Comparison of ENCODE assay signal across 8 cellular contexts in genomic region chr14:20989464-20989786, GRCh38. TPM values are rescaled to one million over a fixed set of nuclear protein-coding genes. Genes with fewer than 3 reads are reported as not detected.
DNase-seq lines count a peak whose midpoint lies in the region; ATAC-seq and TF ChIP-seq lines count a peak whose summit lies in the region.

No MANE protein-coding gene starts in this region.

- TF ChIP-seq EP300 in Ishikawa (IDR thresholded peaks at IDR 0.05; ENCODE audit: borderline replicate concordance) = no peak

- no peak for TF ChIP-seq CTCF in chondrocyte (IDR thresholded peaks at IDR 0.05)

- H3K36me3 Mint-ChIP-seq in chondrocyte (ENCODE audit: low read depth) = peaks cover 15% of the 10 kb centered on the region
- peaks cover 4 to 19% (median 13%) of the 10 kb centered on the region in 5 donors for H3K36me3 Mint-ChIP-seq in naive thymus-derived CD4-positive, alpha-beta T cell

- intact Hi-C loops in naive thymus-derived CD4-positive, alpha-beta T cell (cut with micrococcal nuclease) = loop anchor here (1.0 to 5.0 kb wide), 6 partner anchors 18 to 376 kb away; partner anchors contain the start of genes NDRG2 (in 1 of the 2) and RNASE4 (in 1 of the 2)

- H3K4me3 ChIP-seq in ACC112 (ENCODE audit: low read depth, low read length) = peak overlapping the region; percentile 99
- H3K4me3 ChIP-seq in naive thymus-derived CD4-positive, alpha-beta T cell (ENCODE audit: low read length) = no peak overlapping the region

- H3K4me1 Mint-ChIP-seq in chondrocyte (ENCODE audit: low read depth) = peaks cover 59% of the 10 kb centered on the region
- peaks cover 0 to 41% (median 37%) of the 10 kb centered on the region in 7 donors for H3K4me1 Mint-ChIP-seq in naive thymus-derived CD4-positive, alpha-beta T cell

- H3K4me1 ChIP-seq in ACC112 (ENCODE audit: control insufficient read depth, insufficient read depth, low read length, unreplicated experiment) = peaks cover 27% of the 10 kb centered on the region
- H3K4me1 ChIP-seq in naive thymus-derived CD4-positive, alpha-beta T cell (ENCODE audit: control insufficient read depth in 2 of 2, insufficient read depth in 2 of 2, low read length in 2 of 2) = peaks cover 12 to 16% of the 10 kb centered on the region in 2 donors

- H3K9me3 ChIP-seq in naive thymus-derived CD4-positive, alpha-beta T cell (ENCODE audit: control insufficient read depth in 2 of 3, low read length in 3 of 3) = no peaks in the 10 kb centered on the region

- H3K36me3 ChIP-seq in ACC112 (ENCODE audit: insufficient read depth, low read length) = peaks cover 14% of the 10 kb centered on the region; the same call in 1 of the 2 replicates
- peaks cover 7 to 30% (median 14%) of the 10 kb centered on the region in 3 experiments for H3K36me3 ChIP-seq in naive thymus-derived CD4-positive, alpha-beta T cell (ENCODE audit: control insufficient read depth in 2 of 3, insufficient read depth in 3 of 3, low read length in 3 of 3)

- no peak for ATAC-seq in naive thymus-derived CD4-positive, alpha-beta T cell

- no peak for DNase-seq in chondrocyte (ENCODE audit: low spot score)
- peak in 1 of 9 donors; percentile 6 for DNase-seq in naive thymus-derived CD4-positive, alpha-beta T cell
- DNase-seq in AG08396 (ENCODE audit: low spot score) = no peak
- no peak for DNase-seq in stimulated activated naive CD4-positive, alpha-beta T cell (lab: John Stamatoyannopoulos, UW)
- no peak for DNase-seq in ACHN
- no peak for DNase-seq in NCI-H2227 (lab: John Stamatoyannopoulos, UW; ENCODE audit: unreplicated experiment)

- peak overlapping the region; percentile 92 for H3K4me3 Mint-ChIP-seq in chondrocyte (ENCODE audit: unreplicated experiment)
- H3K4me3 Mint-ChIP-seq in naive thymus-derived CD4-positive, alpha-beta T cell = peak overlapping the region; percentile 86 to 97 (median 92)

- H3K27ac ChIP-seq in ACC112 (ENCODE audit: low read depth, low read length) = peak overlapping the region; percentile 73
- peak overlapping the region; percentile 77 for H3K27ac ChIP-seq in naive thymus-derived CD4-positive, alpha-beta T cell (ENCODE audit: low read depth, low read length)

- peaks cover 26% of the 10 kb centered on the region for H3K79me2 ChIP-seq in ACC112 (ENCODE audit: control insufficient read depth, insufficient read depth, low read length, unreplicated experiment)

- H2AFZ ChIP-seq in ACC112 (ENCODE audit: low read length, unreplicated experiment) = no peak overlapping the region

- CTCF ChIA-PET in naive thymus-derived CD4-positive, alpha-beta T cell (lab: Charles Lee) = no interaction called here

- H3K27me3 ChIP-seq in ACC112 (ENCODE audit: insufficient read depth, low read length) = no peaks in the 10 kb centered on the region
- H3K27me3 ChIP-seq in naive thymus-derived CD4-positive, alpha-beta T cell (ENCODE audit: control insufficient read depth in 2 of 2, insufficient read depth in 2 of 2, low read length in 2 of 2) = no peaks in the 10 kb centered on the region

- in situ Hi-C loops in ACHN (cut with HindIII; ENCODE audit: low pct_ligation_motif_present, low pct_unique_long_range_greater_than_20kb, low sequenced_read_pairs) = no loop called here

- no peaks in the 10 kb centered on the region for H3K9me3 Mint-ChIP-seq in chondrocyte (ENCODE audit: low read depth)
- H3K9me3 Mint-ChIP-seq in naive thymus-derived CD4-positive, alpha-beta T cell = peaks cover 0 to 1% (median 0%) of the 10 kb centered on the region in 11 donors

- peak overlapping the region; percentile 90 for H3K27ac Mint-ChIP-seq in chondrocyte (ENCODE audit: unreplicated experiment)
- peak overlapping the region; percentile 86 to 98 (median 95) for H3K27ac Mint-ChIP-seq in naive thymus-derived CD4-positive, alpha-beta T cell

- POLR2A ChIA-PET in naive thymus-derived CD4-positive, alpha-beta T cell (lab: Charles Lee) = interaction anchor here (0.8 to 1.9 kb wide), 2 partner anchors 19 to 105 kb away, joined by 3 to 7 read pairs; no protein-coding TSS in a partner anchor

- H3K27me3 Mint-ChIP-seq in chondrocyte (ENCODE audit: low read depth) = no peaks in the 10 kb centered on the region
- H3K27me3 Mint-ChIP-seq in naive thymus-derived CD4-positive, alpha-beta T cell = no peaks in the 10 kb centered on the region

- no peak for TF ChIP-seq RAD21 in Ishikawa (IDR thresholded peaks at IDR 0.05; ENCODE audit: low read depth)

TF ChIP-seq in Ishikawa, 13 proteins besides CTCF, POLR2A, EP300 and RAD21:
- TF ChIP-seq TEAD4 (IDR thresholded peaks at IDR 0.05) (peak; percentile 54), MAX (IDR thresholded peaks at IDR 0.05) (no peak), TCF12 (IDR thresholded peaks at IDR 0.05; ENCODE audit: low read depth) (no peak)

RNA-seq across cellular contexts. Expression of gene METTL17, which starts 0.4 kb away (rescaled TPM):
- 34.4 to 50.1 TPM (median 41.1 TPM) in 3 replicates for total RNA-seq in chondrocyte
- 100 to 1,000 TPM in 2 of 5 experiments, 10 to 100 TPM in 3; 75.4 to 129 (median 96.7) TPM for total RNA-seq in naive thymus-derived CD4-positive, alpha-beta T cell
- polyA plus RNA-seq in naive thymus-derived CD4-positive, alpha-beta T cell = 10 to 100 TPM; 41.7 to 47.6 TPM

RNA-seq across cellular contexts. Expression of gene SLC39A2, which starts 9.7 kb away (rescaled TPM):
- not detected in 3 replicates for total RNA-seq in chondrocyte
- under 1 TPM in 2 of 5 experiments, not detected in 3; 0.36 to 0.81 TPM for total RNA-seq in naive thymus-derived CD4-positive, alpha-beta T cell
- polyA plus RNA-seq in naive thymus-derived CD4-positive, alpha-beta T cell = not detected

RNA-seq across cellular contexts. Expression of gene RNASE2, which starts 34.1 kb away (rescaled TPM):
- total RNA-seq in chondrocyte = not detected in 3 replicates
- total RNA-seq in naive thymus-derived CD4-positive, alpha-beta T cell = 10 to 100 TPM in 1 of 5 experiments, 1 to 10 TPM in 1, not detected in 3; 2.5 to 22.4 TPM
- polyA plus RNA-seq in naive thymus-derived CD4-positive, alpha-beta T cell = under 1 TPM in 1 of 2 donors, not detected in 1; 0.30 TPM

RNA-seq across cellular contexts. Expression of gene NDRG2, which starts 35.4 kb away (rescaled TPM):
- 5.7 to 6.9 TPM (median 6.3 TPM) in 3 replicates for total RNA-seq in chondrocyte
- 10 to 100 TPM in 4 of 5 experiments, 1 to 10 TPM in 1; 5.9 to 39.9 (median 35.2) TPM for total RNA-seq in naive thymus-derived CD4-positive, alpha-beta T cell
- polyA plus RNA-seq in naive thymus-derived CD4-positive, alpha-beta T cell = 10 to 100 TPM; 29.2 to 35.1 TPM

RNA-seq across cellular contexts. Expression of gene TPPP2, which starts 40.6 kb away (rescaled TPM):
- total RNA-seq in chondrocyte = not detected in 3 replicates
- not detected for total RNA-seq in naive thymus-derived CD4-positive, alpha-beta T cell
- not detected for polyA plus RNA-seq in naive thymus-derived CD4-positive, alpha-beta T cell
